ENCODE assay signal across 17 cellular contexts in the genomic region with DNA sequence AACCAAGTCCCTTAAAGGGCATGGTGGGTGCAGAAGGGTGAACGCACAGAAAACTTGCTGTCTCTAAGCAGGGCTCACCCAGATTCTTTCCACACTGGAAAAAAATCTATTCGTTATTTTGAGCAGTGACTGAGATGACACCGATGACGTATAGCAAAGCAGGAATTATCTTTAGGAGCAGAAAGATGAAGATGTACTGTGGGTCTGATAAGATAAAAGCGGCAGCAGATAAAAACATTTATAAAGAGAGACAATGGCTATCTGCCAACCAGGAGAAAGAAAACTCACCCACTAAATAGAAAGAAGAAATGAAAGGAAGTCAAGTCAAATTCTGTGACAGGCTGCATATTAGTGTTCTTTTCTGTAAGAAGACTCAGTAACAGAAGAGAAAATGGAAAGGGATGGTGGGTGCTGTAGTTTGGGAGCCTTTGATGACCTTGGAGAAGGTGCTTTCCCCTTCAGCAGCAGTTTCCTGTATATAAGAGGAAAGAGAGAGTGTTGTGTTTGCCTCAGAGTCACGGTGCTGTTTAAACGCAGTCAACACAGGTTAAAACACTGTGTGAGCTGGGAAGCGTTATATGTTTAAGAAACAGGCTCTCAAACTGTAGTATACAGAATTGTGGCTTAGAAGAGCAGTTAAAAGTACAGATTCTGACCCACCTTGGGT.
DNase-seq lines count a peak whose midpoint lies in the region; ATAC-seq, FAIRE-seq and TF ChIP-seq lines count a peak whose summit lies in the region.
"Had no signal": no experiment of that assay in that cellular context is flagged by ENCODE, and none has a peak within 500 bp of the region (broad histone marks: within the 10 kb centered on the region; RNA-seq: fewer than 3 reads in every experiment).

No MANE protein-coding gene starts in this region.

- no peaks in the 10 kb centered on the region for H4K20me1 ChIP-seq in HepG2 (ENCODE audit: insufficient read depth, low read length)

- ATAC-seq in activated CD4-positive, alpha-beta T cell treated with anti-CD3 and anti-CD28 coated beads for 36 hours: peak; percentile 97
- peak; percentile 87 for ATAC-seq in activated CD8-positive, alpha-beta T cell treated with anti-CD3 and anti-CD28 coated beads for 36 hours
- no peak for ATAC-seq in HepG2
- ATAC-seq: esophagus mucosa had no signal

- no peak for TF ChIP-seq RAD21 in HepG2 (CRISPR knock-in tag; IDR thresholded peaks at IDR 0.05)

- no peak overlapping the region for H3K4me2 ChIP-seq in HepG2 (ENCODE audit: low read depth, low read length)

- no peak for FAIRE-seq in HepG2 (lab: Jason Lieb, UNC)
- FAIRE-seq: TTC549 had no signal

- intact Hi-C loops in activated CD4-positive, alpha-beta T cell treated with anti-CD3 and anti-CD28 coated beads for 36 hours (cut with DNase I, micrococcal nuclease): no loop called here
- intact Hi-C loops in CD4-positive, alpha-beta memory T cell (cut with micrococcal nuclease): no loop called here
- intact Hi-C loops in activated CD8-positive, alpha-beta T cell treated with anti-CD3 and anti-CD28 coated beads for 36 hours (cut with micrococcal nuclease): no loop called here
- intact Hi-C loops in HepG2 (cut with micrococcal nuclease; ENCODE audit: unreplicated experiment): no loop called here

- no peaks in the 10 kb centered on the region for H3K27me3 Mint-ChIP-seq in activated CD4-positive, alpha-beta T cell treated with anti-CD3 and anti-CD28 coated beads for 36 hours
- peaks cover 7 to 11% of the 10 kb centered on the region in 2 donors for H3K27me3 Mint-ChIP-seq in CD4-positive, alpha-beta memory T cell
- H3K27me3 Mint-ChIP-seq in activated CD8-positive, alpha-beta T cell treated with anti-CD3 and anti-CD28 coated beads for 36 hours: no peaks in the 10 kb centered on the region
- H3K27me3 Mint-ChIP-seq in immature natural killer cell (ENCODE audit: low read depth in 3 of 3): peaks cover 3 to 15% (median 5%) of the 10 kb centered on the region in 3 donors

- peak; percentile 16 for DNase-seq in activated CD4-positive, alpha-beta T cell treated with anti-CD3 and anti-CD28 coated beads for 36 hours
- no peak for DNase-seq in activated CD4-positive, alpha-beta T cell treated with anti-CD3 and anti-CD28 coated beads for 1 hour
- peak in 4 of 5 donors; percentile 9 to 32 (median 12) for DNase-seq in CD4-positive, alpha-beta memory T cell
- peak; percentile 8 for DNase-seq in activated CD8-positive, alpha-beta T cell treated with anti-CD3 and anti-CD28 coated beads for 36 hours
- no peak for DNase-seq in immature natural killer cell
- DNase-seq in HepG2 (ENCODE audit: low spot score): no peak
- DNase-seq in UCSD-AML1 (lab: John Stamatoyannopoulos, UW; ENCODE audit: unreplicated experiment): no peak
- DNase-seq in NCI-H2029 (lab: John Stamatoyannopoulos, UW): no peak
- DNase-seq: activated CD8-positive, alpha-beta memory T cell treated with anti-CD3 and anti-CD28 coated beads, Interleukin-2, amount 50 U/mL, for 48 hours; cortex of kidney; NCI-H146; NCI-H446 treated with DMSO at 0.1 percent for 48 hours; sigmoid colon; stimulated activated CD4-positive, alpha-beta T cell treated with anti-CD3 and anti-CD28 coated beads, Interleukin-4, amount 100 ng/mL, for 1 hour had no signal

- H3K4me3 ChIP-seq in CD4-positive, alpha-beta memory T cell (ENCODE audit: low read length in 2 of 2): no peak overlapping the region
- no peak overlapping the region for H3K4me3 ChIP-seq in HepG2 (replicated peaks in 1 of 3; ENCODE audit: insufficient read depth in 1 of 3, low read depth in 2 of 3, low read length in 3 of 3)
- H3K4me3 ChIP-seq: sigmoid colon, tibial nerve had no signal

- in situ Hi-C loops in HepG2 (cut with HindIII; ENCODE audit: extremely low pct_ligation_motif_present, low pct_unique_long_range_greater_than_20kb): loop anchor here (25.0 kb wide), 1 partner anchor 1238 kb away; no protein-coding TSS in a partner anchor

- H3K27ac Mint-ChIP-seq in activated CD4-positive, alpha-beta T cell treated with anti-CD3 and anti-CD28 coated beads for 36 hours: peak overlapping the region; percentile 49
- peak overlapping the region in 5 of 7 donors; percentile 10 to 91 (median 87) for H3K27ac Mint-ChIP-seq in CD4-positive, alpha-beta memory T cell
- H3K27ac Mint-ChIP-seq in activated CD8-positive, alpha-beta T cell treated with anti-CD3 and anti-CD28 coated beads for 36 hours: peak overlapping the region; percentile 56
- H3K27ac Mint-ChIP-seq in immature natural killer cell: peak overlapping the region in 2 of 6 donors; percentile 3 to 42

- H3K79me2 ChIP-seq in HepG2 (ENCODE audit: insufficient read depth, low read length): no peaks in the 10 kb centered on the region

- no peak overlapping the region for H2AFZ ChIP-seq in HepG2 (ENCODE audit: low read length)

- H3K9ac ChIP-seq in HepG2 (ENCODE audit: insufficient read depth, low read depth, low read length): no peak overlapping the region

- no peaks in the 10 kb centered on the region for H3K9me3 Mint-ChIP-seq in activated CD4-positive, alpha-beta T cell treated with anti-CD3 and anti-CD28 coated beads for 36 hours (ENCODE audit: low read depth)
- H3K9me3 Mint-ChIP-seq in CD4-positive, alpha-beta memory T cell: no peaks in the 10 kb centered on the region
- no peaks in the 10 kb centered on the region for H3K9me3 Mint-ChIP-seq in activated CD8-positive, alpha-beta T cell treated with anti-CD3 and anti-CD28 coated beads for 36 hours
- no peaks in the 10 kb centered on the region for H3K9me3 Mint-ChIP-seq in immature natural killer cell

- H3K4me3 Mint-ChIP-seq in activated CD4-positive, alpha-beta T cell treated with anti-CD3 and anti-CD28 coated beads for 36 hours: peak overlapping the region; percentile 30
- peak overlapping the region; percentile 49 to 89 (median 82) for H3K4me3 Mint-ChIP-seq in CD4-positive, alpha-beta memory T cell
- H3K4me3 Mint-ChIP-seq in activated CD8-positive, alpha-beta T cell treated with anti-CD3 and anti-CD28 coated beads for 36 hours: peak overlapping the region; percentile 43
- H3K4me3 Mint-ChIP-seq in immature natural killer cell: peak overlapping the region in 3 of 5 donors; percentile 27 to 54 (median 49)

- CTCF ChIA-PET in activated CD4-positive, alpha-beta T cell treated with anti-CD3 and anti-CD28 coated beads for 36 hours (lab: Charles Lee): interaction anchor here (1.2 kb wide), 1 partner anchor 22 kb away, joined by 3 read pairs; no protein-coding TSS in a partner anchor
- CTCF ChIA-PET in CD4-positive, alpha-beta memory T cell (lab: Charles Lee; ENCODE audit: partially characterized antibody): no interaction called here
- CTCF ChIA-PET in activated CD8-positive, alpha-beta T cell treated with anti-CD3 and anti-CD28 coated beads for 36 hours (lab: Charles Lee): no interaction called here
- CTCF ChIA-PET in HepG2 (lab: Yijun Ruan, JAX; ENCODE audit: low intra/inter-chr PET ratio, low total read pairs): no interaction called here

- POLR2A ChIA-PET in activated CD4-positive, alpha-beta T cell treated with anti-CD3 and anti-CD28 coated beads for 36 hours (lab: Charles Lee): no interaction called here
- POLR2A ChIA-PET in CD4-positive, alpha-beta memory T cell (lab: Charles Lee; ENCODE audit: partially characterized antibody): no interaction called here
- POLR2A ChIA-PET in activated CD8-positive, alpha-beta T cell treated with anti-CD3 and anti-CD28 coated beads for 36 hours (lab: Charles Lee): no interaction called here
- POLR2A ChIA-PET in HepG2 (lab: Yijun Ruan, JAX): no interaction called here

- no peak for TF ChIP-seq CTCF in activated CD8-positive, alpha-beta T cell treated with anti-CD3 and anti-CD28 coated beads for 36 hours (IDR thresholded peaks at IDR 0.05)
- TF ChIP-seq CTCF in HepG2 (CRISPR knock-in tag; IDR thresholded peaks at IDR 0.05): no peak

- WGBS in HepG2 (ENCODE audit: low lambda C conversion rate): 88% methylated on average over 7 of the region's 8 CpGs

- H3K36me3 Mint-ChIP-seq in activated CD4-positive, alpha-beta T cell treated with anti-CD3 and anti-CD28 coated beads for 36 hours (ENCODE audit: low read depth): no peaks in the 10 kb centered on the region
- no peaks in the 10 kb centered on the region for H3K36me3 Mint-ChIP-seq in CD4-positive, alpha-beta memory T cell
- H3K36me3 Mint-ChIP-seq in activated CD8-positive, alpha-beta T cell treated with anti-CD3 and anti-CD28 coated beads for 36 hours (ENCODE audit: low read depth): no peaks in the 10 kb centered on the region
- no peaks in the 10 kb centered on the region for H3K36me3 Mint-ChIP-seq in immature natural killer cell

- H3K4me1 Mint-ChIP-seq in activated CD4-positive, alpha-beta T cell treated with anti-CD3 and anti-CD28 coated beads for 36 hours: peaks cover 17% of the 10 kb centered on the region
- H3K4me1 Mint-ChIP-seq in CD4-positive, alpha-beta memory T cell: peaks cover 8 to 21% (median 14%) of the 10 kb centered on the region in 4 donors
- peaks cover 13% of the 10 kb centered on the region for H3K4me1 Mint-ChIP-seq in activated CD8-positive, alpha-beta T cell treated with anti-CD3 and anti-CD28 coated beads for 36 hours (ENCODE audit: low read depth)
- peaks cover 26 to 33% of the 10 kb centered on the region in 2 donors for H3K4me1 Mint-ChIP-seq in immature natural killer cell

- BruUV-seq in HepG2 (replicated peaks; lab: Mats Ljungman, UMichigan): no TSS peak

- no peak overlapping the region for H3K27ac ChIP-seq in CD4-positive, alpha-beta memory T cell (ENCODE audit: low read depth, low read length)
- H3K27ac ChIP-seq in HepG2 (ENCODE audit: extremely low read length, insufficient read depth, low read length): no peak overlapping the region
- H3K27ac ChIP-seq: sigmoid colon, tibial nerve had no signal

- peaks cover 13% of the 10 kb centered on the region for H3K4me1 ChIP-seq in CD4-positive, alpha-beta memory T cell (ENCODE audit: insufficient read depth, low read length)
- no peaks in the 10 kb centered on the region for H3K4me1 ChIP-seq in HepG2 (ENCODE audit: insufficient read depth, low read length)
- H3K4me1 ChIP-seq: sigmoid colon, tibial nerve had no signal

- no peak for TF ChIP-seq POLR2A in HepG2 (IDR thresholded peaks at IDR 0.05; ENCODE audit: insufficient read depth in 1 of 2, low read depth in 2 of 2, low read length in 2 of 2)

- TF ChIP-seq EP300 in HepG2 (IDR thresholded peaks at IDR 0.05; ENCODE audit: low read depth in 2 of 2, low read length in 2 of 2) (no peak), HepG2 (CRISPR knock-in tag; IDR thresholded peaks at IDR 0.05; ENCODE audit: borderline replicate concordance) (no peak)

- no peaks in the 10 kb centered on the region for H3K9me3 ChIP-seq in CD4-positive, alpha-beta memory T cell (ENCODE audit: control insufficient read depth in 1 of 2, low read length in 2 of 2)
- H3K9me3 ChIP-seq in HepG2 (ENCODE audit: low read length): no peaks in the 10 kb centered on the region

- no peaks in the 10 kb centered on the region for H3K27me3 ChIP-seq in CD4-positive, alpha-beta memory T cell (ENCODE audit: insufficient read depth, low read length)
- H3K27me3 ChIP-seq in HepG2 (ENCODE audit: control insufficient read depth in 1 of 2, insufficient read depth in 2 of 2, low read length in 2 of 2): no peaks in the 10 kb centered on the region
- H3K27me3 ChIP-seq: sigmoid colon, tibial nerve had no signal

- no peaks in the 10 kb centered on the region for H3K36me3 ChIP-seq in CD4-positive, alpha-beta memory T cell (ENCODE audit: insufficient read depth, low read length)
- no peaks in the 10 kb centered on the region for H3K36me3 ChIP-seq in HepG2 (replicated peaks in 1 of 2; ENCODE audit: control insufficient read depth in 1 of 2, insufficient read depth in 2 of 2, low read length in 2 of 2)
- H3K36me3 ChIP-seq: sigmoid colon, tibial nerve had no signal

Comparison
In these comparisons a context has a peak if more than half of its experiments do, and no peak if none do; other contexts are left out.
1. DNase-seq: peak in activated CD4-positive, alpha-beta T cell treated with anti-CD3 and anti-CD28 coated beads for 36 hours (single experiment), CD4-positive, alpha-beta memory T cell (4 of 5) and activated CD8-positive, alpha-beta T cell treated with anti-CD3 and anti-CD28 coated beads for 36 hours (single experiment); none in activated CD4-positive, alpha-beta T cell treated with anti-CD3 and anti-CD28 coated beads for 1 hour (single experiment), immature natural killer cell (0 of 3), HepG2 (single experiment), UCSD-AML1 (single experiment) and NCI-H2029 (single experiment).
2. H3K4me3 Mint-ChIP-seq: peak in every context shown above with its lines; median percentile 82 in CD4-positive, alpha-beta memory T cell; 49 in immature natural killer cell; 43 in activated CD8-positive, alpha-beta T cell treated with anti-CD3 and anti-CD28 coated beads for 36 hours; 30 in activated CD4-positive, alpha-beta T cell treated with anti-CD3 and anti-CD28 coated beads for 36 hours.